15 cellular contexts compared by ENCODE assay signal in the genomic region with DNA sequence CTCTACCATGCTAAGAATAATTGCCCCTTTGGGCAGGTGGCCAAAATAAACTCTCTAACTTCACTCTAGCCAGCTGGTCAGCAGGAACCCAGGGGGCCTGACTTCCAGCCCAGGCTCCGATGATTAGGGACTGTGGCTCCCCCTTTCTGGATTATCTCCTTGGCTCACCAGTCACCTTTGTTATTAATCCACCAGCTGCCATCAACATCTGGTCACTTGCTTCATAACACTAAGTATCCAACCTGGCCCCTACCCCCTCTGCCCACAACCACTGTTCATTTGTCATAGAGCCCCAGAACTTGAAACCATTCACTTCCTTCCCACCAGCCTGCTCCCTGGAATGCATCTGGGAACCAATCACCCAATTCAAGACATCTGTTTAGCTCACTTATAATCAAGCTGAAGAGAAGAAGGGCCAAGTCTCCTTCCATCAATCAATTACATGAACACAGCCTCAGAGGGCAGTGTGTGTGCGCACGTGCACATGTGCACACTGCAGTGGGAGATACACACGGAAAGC.
A peak's percentile ranks its signal among the peaks of the same experiment; 100 is the strongest.
DNase-seq lines count a peak whose midpoint lies in the region; ATAC-seq lines count a peak whose summit lies in the region.
"Had no signal": no experiment of that assay in that cellular context is flagged by ENCODE, and none has a peak within 500 bp of the region (broad histone marks: within the 10 kb centered on the region; RNA-seq: fewer than 3 reads in every experiment).

No MANE protein-coding gene starts in this region.

- DNase-seq in DMS 273 treated with DMSO at 0.1 percent for 48 hours (lab: John Stamatoyannopoulos, UW): peak; percentile 99
- peak; percentile 94 for DNase-seq in NCI-H524 treated with DMSO at 0.1 percent for 48 hours (lab: John Stamatoyannopoulos, UW)
- DNase-seq in astrocyte of the hippocampus (ENCODE audit: low read depth, low spot score): peak; percentile 20
- peak; percentile 18 for DNase-seq in myocyte (ENCODE audit: low read depth)
- no peak for DNase-seq in NCI-H146 treated with DMSO at 0.1 percent for 48 hours (lab: John Stamatoyannopoulos, UW; ENCODE audit: unreplicated experiment)
- no peak for DNase-seq in hippocampal formation (lab: John Stamatoyannopoulos, UW)
- no peak for DNase-seq in NCI-H1092 (lab: John Stamatoyannopoulos, UW)
- DNase-seq: EL, H7, MM.1S, NCI-H2029, NCI-H2227 treated with DMSO at 0.1 percent for 48 hours, RPMI8226, SIG-M5 had no signal

- no peak for ATAC-seq in HG02798 (IDR thresholded peaks at IDR 0.05; ENCODE audit: poor library complexity, unreplicated experiment)

Comparison
In these comparisons a context has a peak if more than half of its experiments do, and no peak if none do; other contexts are left out.
1. DNase-seq: peak in DMS 273 treated with DMSO at 0.1 percent for 48 hours (single experiment), NCI-H524 treated with DMSO at 0.1 percent for 48 hours (single experiment), astrocyte of the hippocampus (single experiment) and myocyte (single experiment); none in NCI-H146 treated with DMSO at 0.1 percent for 48 hours (single experiment), hippocampal formation (0 of 2) and NCI-H1092 (single experiment).